ENCODE assay signal across 12 cellular contexts in the genomic region with DNA sequence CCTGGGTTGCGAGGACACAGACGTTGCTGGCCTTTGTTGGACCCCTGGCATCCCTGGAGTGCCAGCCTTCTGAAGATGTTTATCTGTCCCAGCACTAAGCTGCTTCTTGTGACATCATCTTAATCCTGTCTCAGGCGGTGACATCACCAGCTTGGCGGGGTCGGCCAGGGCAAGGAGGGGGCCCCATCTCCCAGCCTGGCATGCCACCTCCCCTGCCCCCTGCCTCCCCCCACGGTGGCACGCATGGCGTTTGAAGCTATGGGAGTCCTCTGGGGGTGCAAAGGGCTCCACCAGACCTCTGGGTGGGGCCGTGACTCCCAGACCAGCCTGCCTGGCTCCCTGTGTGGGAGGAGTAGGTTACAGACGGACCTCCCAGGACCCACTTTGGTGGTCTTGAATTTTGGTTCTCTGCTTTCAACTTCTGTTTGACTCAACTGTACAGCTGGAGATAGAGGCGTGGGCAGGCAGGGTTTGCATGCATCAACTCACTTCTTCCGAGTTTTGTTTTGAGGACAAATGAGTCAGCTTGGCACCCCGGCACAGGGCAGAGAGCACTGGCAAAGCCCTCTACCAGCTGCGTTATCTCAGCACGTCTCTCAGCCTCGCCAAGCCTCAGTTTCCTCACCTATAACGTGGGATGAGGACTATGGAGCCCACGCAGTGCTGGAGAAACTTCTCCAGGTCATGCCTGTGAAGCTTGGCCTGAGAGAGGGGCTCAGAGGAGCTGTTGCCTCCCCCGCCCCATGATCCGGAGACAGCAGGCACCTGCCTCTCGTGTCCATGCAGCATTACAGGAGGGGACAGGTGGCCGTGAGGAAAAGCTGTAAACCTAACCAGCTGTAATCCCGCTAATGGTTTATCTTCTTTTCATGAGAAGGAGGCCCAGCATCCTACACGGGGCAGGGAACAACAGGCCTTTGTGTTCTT. TPM values are rescaled to one million over a fixed set of nuclear protein-coding genes. Genes with fewer than 3 reads are reported as not detected.
DNase-seq lines count a peak whose midpoint lies in the region; ATAC-seq lines count a peak whose summit lies in the region.
"Had no signal": no experiment of that assay in that cellular context is flagged by ENCODE, and none has a peak within 500 bp of the region (broad histone marks: within the 10 kb centered on the region; RNA-seq: fewer than 3 reads in every experiment).

No MANE protein-coding gene starts in this region.

- ATAC-seq in stimulated activated effector memory CD8-positive, alpha-beta T cell treated with anti-CD3 and anti-CD28 coated beads, Interleukin-12 subunit alpha, Interleukin-12 subunit beta, amount 100 ng/mL, for 72 hours = peak; percentile 86
- no peak for ATAC-seq in GM21515 (IDR thresholded peaks at IDR 0.05; ENCODE audit: unreplicated experiment)

- no peak overlapping the region for H3K27ac Mint-ChIP-seq in activated naive CD4-positive, alpha-beta T cell treated with anti-CD3 and anti-CD28 coated beads, Interleukin-2, amount 10 ng/mL, durations not matched to agents 7 days and 5 days
- peak overlapping the region; percentile 63 for H3K27ac Mint-ChIP-seq in stimulated activated effector memory CD8-positive, alpha-beta T cell treated with anti-CD3 and anti-CD28 coated beads, Interleukin-12 subunit alpha, Interleukin-12 subunit beta, amount 100 ng/mL, for 72 hours
- H3K27ac Mint-ChIP-seq: endodermal cell had no signal

- H3K27me3 Mint-ChIP-seq in activated naive CD4-positive, alpha-beta T cell treated with anti-CD3 and anti-CD28 coated beads, Interleukin-2, amount 10 ng/mL, durations not matched to agents 7 days and 5 days = peaks cover 71% of the 10 kb centered on the region

- no peak overlapping the region for H3K4me3 Mint-ChIP-seq in activated naive CD4-positive, alpha-beta T cell treated with anti-CD3 and anti-CD28 coated beads, Interleukin-2, amount 10 ng/mL, durations not matched to agents 7 days and 5 days
- peak overlapping the region; percentile 56 for H3K4me3 Mint-ChIP-seq in stimulated activated effector memory CD8-positive, alpha-beta T cell treated with anti-CD3 and anti-CD28 coated beads, Interleukin-12 subunit alpha, Interleukin-12 subunit beta, amount 100 ng/mL, for 72 hours
- H3K4me3 Mint-ChIP-seq: endodermal cell, WTC11 had no signal

- peaks cover 16 to 35% of the 10 kb centered on the region in 2 donors for H3K4me1 ChIP-seq in esophagus (ENCODE audit: control insufficient read depth in 2 of 2, insufficient read depth in 2 of 2, low read length in 1 of 2)

- peak overlapping the region; percentile 22 to 56 for H3K27ac ChIP-seq in esophagus (ENCODE audit: low read depth in 2 of 2, low read length in 1 of 2)

- 52 to 54% methylated on average over 24 of the region's 24 CpGs for WGBS in esophagus, 2 donors

- no peaks in the 10 kb centered on the region for H3K27me3 ChIP-seq in esophagus (ENCODE audit: control insufficient read depth in 1 of 2, insufficient read depth in 2 of 2, low read length in 2 of 2)

- peaks cover 11% of the 10 kb centered on the region for H3K4me1 Mint-ChIP-seq in activated naive CD4-positive, alpha-beta T cell treated with anti-CD3 and anti-CD28 coated beads, Interleukin-2, amount 10 ng/mL, durations not matched to agents 7 days and 5 days
- H3K4me1 Mint-ChIP-seq in stimulated activated effector memory CD8-positive, alpha-beta T cell treated with anti-CD3 and anti-CD28 coated beads, Interleukin-12 subunit alpha, Interleukin-12 subunit beta, amount 100 ng/mL, for 72 hours = peaks cover 27% of the 10 kb centered on the region

- no peaks in the 10 kb centered on the region for H3K36me3 ChIP-seq in esophagus (ENCODE audit: control insufficient read depth in 2 of 2, insufficient read depth in 2 of 2, low read length in 1 of 2)

- H3K36me3 Mint-ChIP-seq in activated naive CD4-positive, alpha-beta T cell treated with anti-CD3 and anti-CD28 coated beads, Interleukin-2, amount 10 ng/mL, durations not matched to agents 7 days and 5 days = no peaks in the 10 kb centered on the region
- no peaks in the 10 kb centered on the region for H3K36me3 Mint-ChIP-seq in stimulated activated effector memory CD8-positive, alpha-beta T cell treated with anti-CD3 and anti-CD28 coated beads, Interleukin-12 subunit alpha, Interleukin-12 subunit beta, amount 100 ng/mL, for 72 hours
- H3K36me3 Mint-ChIP-seq: CD4-positive, alpha-beta memory T cell; WTC11 had no signal

- H3K4me3 ChIP-seq in esophagus (ENCODE audit: low read depth in 1 of 2, low read length in 2 of 2) = no peak overlapping the region

- CTCF ChIA-PET in activated naive CD4-positive, alpha-beta T cell treated with anti-CD3 and anti-CD28 coated beads, Interleukin-2, amount 10 ng/mL, durations not matched to agents 7 days and 5 days (lab: Charles Lee) = no interaction called here

- DNase-seq in activated naive CD4-positive, alpha-beta T cell treated with Interleukin-2 at 50 U/mL for 16 hours = peak; percentile 45
- no peak for DNase-seq in activated naive CD4-positive, alpha-beta T cell treated with anti-CD3 and anti-CD28 coated beads, Interleukin-2, amount 10 ng/mL, durations not matched to agents 7 days and 5 days
- DNase-seq in NCI-H526 (lab: John Stamatoyannopoulos, UW) (peak; percentile 70 to 75), NCI-H1436 (lab: John Stamatoyannopoulos, UW) (no peak), putamen (ENCODE audit: low spot score) (no peak)
- peak; percentile 14 to 67 for DNase-seq in stimulated activated effector memory CD8-positive, alpha-beta T cell treated with anti-CD3 and anti-CD28 coated beads, Interleukin-12 subunit alpha, Interleukin-12 subunit beta, amount 100 ng/mL, for 72 hours (ENCODE audit: low spot score in 2 of 2)
- DNase-seq: activated naive CD4-positive, alpha-beta T cell; CD4-positive, alpha-beta memory T cell; endodermal cell had no signal

- H3K9me3 ChIP-seq in esophagus (ENCODE audit: control insufficient read depth in 2 of 2, insufficient read depth in 1 of 2, low read depth in 1 of 2, low read length in 1 of 2) = no peaks in the 10 kb centered on the region

- no peaks in the 10 kb centered on the region for H3K9me3 Mint-ChIP-seq in activated naive CD4-positive, alpha-beta T cell treated with anti-CD3 and anti-CD28 coated beads, Interleukin-2, amount 10 ng/mL, durations not matched to agents 7 days and 5 days
- no peaks in the 10 kb centered on the region for H3K9me3 Mint-ChIP-seq in stimulated activated effector memory CD8-positive, alpha-beta T cell treated with anti-CD3 and anti-CD28 coated beads, Interleukin-12 subunit alpha, Interleukin-12 subunit beta, amount 100 ng/mL, for 72 hours
- H3K9me3 Mint-ChIP-seq: CD4-positive, alpha-beta memory T cell; endodermal cell; WTC11 had no signal

RNA-seq across cellular contexts. Expression of gene EML1, which starts 38.8 kb away (rescaled TPM):
- polyA plus RNA-seq in esophagus = 1 to 10 TPM; 3.1 to 4.4 TPM
- polyA plus RNA-seq: CD4-positive, alpha-beta memory T cell had no signal

Comparison
In these comparisons a context has a peak if more than half of its experiments do, and no peak if none do; other contexts are left out.
1. DNase-seq: peak in activated naive CD4-positive, alpha-beta T cell treated with Interleukin-2 at 50 U/mL for 16 hours (single experiment), NCI-H526 (2 of 2) and stimulated activated effector memory CD8-positive, alpha-beta T cell treated with anti-CD3 and anti-CD28 coated beads, Interleukin-12 subunit alpha, Interleukin-12 subunit beta, amount 100 ng/mL, for 72 hours (2 of 2); none in activated naive CD4-positive, alpha-beta T cell treated with anti-CD3 and anti-CD28 coated beads, Interleukin-2, amount 10 ng/mL, durations not matched to agents 7 days and 5 days (single experiment), NCI-H1436 (single experiment) and putamen (single experiment).